ENCODE assay signal across 1 cellular context in genomic region chr7:77293046-77293445, GRCh38.
TF ChIP-seq lines count a peak whose summit lies in the region.

No MANE protein-coding gene starts in this region.

TF ChIP-seq in GM23338, 12 proteins besides CTCF, POLR2A, EP300 and RAD21:
- TF ChIP-seq ZNF462 (CRISPR knock-in tag; IDR thresholded peaks at IDR 0.05) (no peak), JUNB (IDR thresholded peaks at IDR 0.05; ENCODE audit: unreplicated experiment) (no peak), REST (IDR thresholded peaks at IDR 0.05; ENCODE audit: unreplicated experiment) (no peak), POLR2AphosphoS5 (IDR thresholded peaks at IDR 0.05; ENCODE audit: low read depth) (no peak), ZNF114 (CRISPR knock-in tag; IDR thresholded peaks at IDR 0.05) (no peak), NANOG (IDR thresholded peaks at IDR 0.05; ENCODE audit: borderline replicate concordance) (no peak), STAT1 (IDR thresholded peaks at IDR 0.05; ENCODE audit: unreplicated experiment) (no peak), CREB1 (CRISPR knock-in tag; IDR thresholded peaks at IDR 0.05; ENCODE audit: low read depth) (no peak), ETS1 (IDR thresholded peaks at IDR 0.05) (no peak), ZNF331 (CRISPR knock-in tag; IDR thresholded peaks at IDR 0.05; ENCODE audit: low read depth) (no peak), EZH2phosphoT487 (IDR thresholded peaks at IDR 0.05; ENCODE audit: unreplicated experiment) (no peak), EZH2 (IDR thresholded peaks at IDR 0.05; ENCODE audit: low read depth, unreplicated experiment) (no peak)
